In genomic region chr17:80832888-80833583, GRCh38 we compare ENCODE assay signal across 8 cellular contexts.
DNase-seq lines count a peak whose midpoint lies in the region; ATAC-seq, FAIRE-seq and TF ChIP-seq lines count a peak whose summit lies in the region.

No MANE protein-coding gene starts in this region.

- H3K4me1 Mint-ChIP-seq in T-helper 2 cell treated with Interferon-gamma antibody and Interleukin-4, amounts not matched to agents 5 μg/mL and 100 μg/mL, for 36 hours (ENCODE audit: low read depth): peaks cover 49% of the 10 kb centered on the region

- H3K27ac ChIP-seq in ascending aorta (peak overlapping the region; percentile 77 to 87), urinary bladder (ENCODE audit: low read depth) (peak overlapping the region; percentile 71)

- peak overlapping the region; percentile 83 for H3K4me3 Mint-ChIP-seq in T-helper 2 cell treated with Interferon-gamma antibody and Interleukin-4, amounts not matched to agents 5 μg/mL and 100 μg/mL, for 36 hours

- H3K27me3 ChIP-seq in ascending aorta: no peaks in the 10 kb centered on the region

- intact Hi-C loops in ascending aorta (cut with DNase I): loop anchor here (2.0 to 5.0 kb wide), 2 partner anchors 24 to 61 kb away; no protein-coding TSS in a partner anchor

- peaks cover 0 to 12% of the 10 kb centered on the region in 2 donors for H3K4me1 ChIP-seq in ascending aorta
- no peaks in the 10 kb centered on the region for H3K4me1 ChIP-seq in urinary bladder (ENCODE audit: insufficient read depth)

- DNase-seq in GM12891 (ENCODE audit: insufficient read length, low spot score) (peak; percentile 92), NCI-H1436 (lab: John Stamatoyannopoulos, UW) (peak; percentile 93), ascending aorta (ENCODE audit: low spot score in 2 of 2) (peak; percentile 78 to 95), hepatic stellate cell (ENCODE audit: low spot score) (peak; percentile 99), pulmonary artery endothelial cell (ENCODE audit: low read depth, low spot score) (peak; percentile 96)
- DNase-seq in T-helper 2 cell treated with Interferon-gamma antibody and Interleukin-4, amounts not matched to agents 5 μg/mL and 100 μg/mL, for 36 hours (ENCODE audit: low spot score): peak; percentile 90

- peak; percentile 95 for FAIRE-seq in GM12891 (lab: Jason Lieb, UNC)

- no peaks in the 10 kb centered on the region for H3K9me3 Mint-ChIP-seq in T-helper 2 cell treated with Interferon-gamma antibody and Interleukin-4, amounts not matched to agents 5 μg/mL and 100 μg/mL, for 36 hours

- peak; percentile 65 for ATAC-seq in HG02763 (IDR thresholded peaks at IDR 0.05; ENCODE audit: unreplicated experiment)

- no peak for TF ChIP-seq CTCF in ascending aorta (IDR thresholded peaks at IDR 0.05)

- peaks cover 33% of the 10 kb centered on the region for H3K36me3 Mint-ChIP-seq in T-helper 2 cell treated with Interferon-gamma antibody and Interleukin-4, amounts not matched to agents 5 μg/mL and 100 μg/mL, for 36 hours (ENCODE audit: low read depth)

- peak overlapping the region; percentile 49 to 63 for H3K4me3 ChIP-seq in ascending aorta
- peak overlapping the region; percentile 23 for H3K4me3 ChIP-seq in urinary bladder (ENCODE audit: low read depth, low read length)

- no peaks in the 10 kb centered on the region for H3K9me3 ChIP-seq in ascending aorta

- H3K27me3 Mint-ChIP-seq in T-helper 2 cell treated with Interferon-gamma antibody and Interleukin-4, amounts not matched to agents 5 μg/mL and 100 μg/mL, for 36 hours (ENCODE audit: low read depth): no peaks in the 10 kb centered on the region

- TF ChIP-seq POLR2A in GM12891 (IDR thresholded peaks at IDR 0.05; ENCODE audit: low read depth, low read length): peak; percentile 87

- WGBS in urinary bladder: under 1% methylated on average over 25 of the region's 25 CpGs

- H3K27ac Mint-ChIP-seq in T-helper 2 cell treated with Interferon-gamma antibody and Interleukin-4, amounts not matched to agents 5 μg/mL and 100 μg/mL, for 36 hours: peak overlapping the region; percentile 94

- H3K36me3 ChIP-seq in ascending aorta (peaks cover 2 to 4% of the 10 kb centered on the region in 2 donors), urinary bladder (ENCODE audit: insufficient read depth) (no peaks in the 10 kb centered on the region)

TF ChIP-seq in GM12891, 5 proteins besides CTCF, POLR2A, EP300 and RAD21:
- TF ChIP-seq POU2F2 (IDR thresholded peaks at IDR 0.05; ENCODE audit: low read depth, low read length) (peak; percentile 83), PAX5 (IDR thresholded peaks at IDR 0.05; ENCODE audit: insufficient read depth, low read length, severe bottlenecking) (no peak), SPI1 (IDR thresholded peaks at IDR 0.05; ENCODE audit: low read depth, low read length) (no peak), TAF1 (IDR thresholded peaks at IDR 0.05; ENCODE audit: low read depth, low read length) (peak; percentile 72), POLR2AphosphoS5 (IDR thresholded peaks at IDR 0.05; ENCODE audit: low read depth, low read length) (peak; percentile 87)
TF ChIP-seq in GM12891: peak in this region for 3.

Comparison
In these comparisons a context has a peak if more than half of its experiments do, and no peak if none do; other contexts are left out.
1. Peak in every context shown above with its lines: DNase-seq, ATAC-seq, H3K4me3 ChIP-seq and H3K27ac ChIP-seq.